In the genomic region with DNA sequence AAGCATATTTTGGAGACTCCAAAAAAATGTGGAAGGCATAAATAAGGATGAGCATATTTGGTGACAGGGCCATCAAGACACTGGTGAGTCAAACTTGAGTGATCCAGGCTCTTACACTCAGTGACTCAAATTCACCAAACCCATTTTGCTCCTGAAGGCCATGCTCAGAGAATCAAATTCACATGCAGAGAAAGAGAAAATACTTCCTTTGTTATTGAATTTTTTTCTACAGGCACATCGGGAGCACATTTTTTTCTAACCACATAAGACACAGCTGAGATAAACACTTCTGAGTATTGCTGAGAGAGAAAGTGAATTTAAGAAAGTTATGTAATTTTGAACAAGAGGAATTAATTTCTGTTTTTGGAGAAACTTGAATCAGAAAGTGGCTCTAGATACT, we compare ENCODE assay signal across 17 cellular contexts.
DNase-seq lines count a peak whose midpoint lies in the region; ATAC-seq and TF ChIP-seq lines count a peak whose summit lies in the region.
"Had no signal": no experiment of that assay in that cellular context is flagged by ENCODE, and none has a peak within 500 bp of the region (broad histone marks: within the 10 kb centered on the region; RNA-seq: fewer than 3 reads in every experiment).

No MANE protein-coding gene starts in this region.

- no peaks in the 10 kb centered on the region for H3K9me3 ChIP-seq in mucosa of descending colon
- H3K9me3 ChIP-seq: esophagus muscularis mucosa, thyroid gland had no signal

- TF ChIP-seq CTCF in AG09309 (IDR thresholded peaks at IDR 0.05; ENCODE audit: control insufficient read depth, insufficient read depth, low read depth, low read length, missing control alignments), result no peak
- TF ChIP-seq CTCF in astrocyte of the spinal cord (IDR thresholded peaks at IDR 0.05; ENCODE audit: low read depth, low read length), result no peak
- TF ChIP-seq CTCF in mucosa of descending colon (IDR thresholded peaks at IDR 0.05), result no peak

- no peaks in the 10 kb centered on the region for H3K4me1 ChIP-seq in mucosa of descending colon (ENCODE audit: low read depth)
- H3K4me1 ChIP-seq: thyroid gland had no signal

- no peak for ATAC-seq in mucosa of descending colon
- no peak for ATAC-seq in HG03159 (IDR thresholded peaks at IDR 0.05; ENCODE audit: unreplicated experiment)
- no peak for ATAC-seq in HG03469 (IDR thresholded peaks at IDR 0.05; ENCODE audit: unreplicated experiment)

- no peaks in the 10 kb centered on the region for H3K36me3 ChIP-seq in mucosa of descending colon (ENCODE audit: low read depth)
- H3K36me3 ChIP-seq: esophagus muscularis mucosa, thyroid gland had no signal

- in situ Hi-C loops in astrocyte of the spinal cord (cut with HindIII; ENCODE audit: low sequenced_read_pairs), result no loop called here

- peak; percentile 31 for DNase-seq in AG09309 (ENCODE audit: low read depth)
- peak; percentile 44 for DNase-seq in HT1080 (ENCODE audit: low read depth)
- DNase-seq in astrocyte of the spinal cord (ENCODE audit: low read depth, low spot score), result peak; percentile 75
- peak; percentile 7 for DNase-seq in hepatic stellate cell (ENCODE audit: low spot score)
- no peak for DNase-seq in mucosa of descending colon
- no peak for DNase-seq in cardiac septum (ENCODE audit: low spot score)
- DNase-seq: activated CD4-positive, alpha-beta T cell treated with anti-CD3 and anti-CD28 coated beads, Interleukin-2, amount 10 ng/mL, durations not matched to agents 7 days and 5 days; activated T-cell treated with anti-CD3 and anti-CD28 coated beads, Interleukin-2, amount 50 U/mL, for 1 hour; KBM-7; NCI-H345; SIG-M5; stimulated activated CD4-positive, alpha-beta T cell treated with anti-CD3 and anti-CD28 coated beads, Interleukin-2, amount 100 ng/mL, for 24 hours; thyroid gland had no signal

- no peak overlapping the region for H3K4me3 ChIP-seq in AG09309 (ENCODE audit: control insufficient read depth, low read depth, low read length)
- no peak overlapping the region for H3K4me3 ChIP-seq in astrocyte of the spinal cord (ENCODE audit: low read depth, low read length)
- no peak overlapping the region for H3K4me3 ChIP-seq in mucosa of descending colon
- H3K4me3 ChIP-seq: coronary artery, esophagus muscularis mucosa, thyroid gland had no signal

- intact Hi-C loops in mucosa of descending colon (cut with DNase I, micrococcal nuclease) (no loop called here), cardiac septum (cut with DNase I) (no loop called here)

Comparison
In these comparisons a context has a peak if more than half of its experiments do, and no peak if none do; other contexts are left out.
1. DNase-seq: peak in AG09309 (single experiment), HT1080 (single experiment), astrocyte of the spinal cord (single experiment) and hepatic stellate cell (single experiment); none in mucosa of descending colon (0 of 3) and cardiac septum (single experiment).